ENCODE assay signal across 1 cellular context in genomic region chr19:12722566-12723382, GRCh38.
TF ChIP-seq lines count a peak whose summit lies in the region.

No MANE protein-coding gene starts in this region.

TF ChIP-seq in A549, 52 proteins besides CTCF, POLR2A, EP300 and RAD21 (continued from another document):
- TF ChIP-seq USF2 (IDR thresholded peaks at IDR 0.05) (peak; percentile 99), FOSB (CRISPR knock-in tag; IDR thresholded peaks at IDR 0.05) (no peak), FOXS1 (CRISPR knock-in tag; IDR thresholded peaks at IDR 0.05) (no peak), EHMT2 (IDR thresholded peaks at IDR 0.05; ENCODE audit: low read depth) (no peak), ZC3H11A (IDR thresholded peaks at IDR 0.05) (no peak), BHLHE40 (IDR thresholded peaks at IDR 0.05; ENCODE audit: low read depth, low read length) (peak; percentile 69), HEYL (CRISPR knock-in tag; IDR thresholded peaks at IDR 0.05) (no peak), GATA3 (IDR thresholded peaks at IDR 0.05; ENCODE audit: borderline replicate concordance) (no peak), HOXB5 (CRISPR knock-in tag; IDR thresholded peaks at IDR 0.05) (no peak), CEBPB (IDR thresholded peaks at IDR 0.05) (peak; percentile 33 to 73; a peak in 2 of 4 replicates), NFE2L2 (conservative IDR thresholded peaks at IDR 0.05; ENCODE audit: low read length) (no peak), PBX3 (IDR thresholded peaks at IDR 0.05) (no peak), MYC (IDR thresholded peaks at IDR 0.05; ENCODE audit: borderline replicate concordance, low read length) (no peak), RCOR1 (IDR thresholded peaks at IDR 0.05; ENCODE audit: low read depth, low read length) (no peak), SMC3 (IDR thresholded peaks at IDR 0.05) (no peak), MAFK (IDR thresholded peaks at IDR 0.05; ENCODE audit: partially characterized antibody) (peak; percentile 91), NPAS2 (CRISPR knock-in tag; IDR thresholded peaks at IDR 0.05; ENCODE audit: borderline replicate concordance) (peak; percentile 39; the same call in 1 of the 2 replicates)
